Comparison of ENCODE assay signal across 8 cellular contexts in genomic region chr1:173430707-173431662, GRCh38. TPM values are rescaled to one million over a fixed set of nuclear protein-coding genes. Genes with fewer than 3 reads are reported as not detected.
DNase-seq lines count a peak whose midpoint lies in the region; ATAC-seq and TF ChIP-seq lines count a peak whose summit lies in the region.

No MANE protein-coding gene starts in this region.

- no peaks in the 10 kb centered on the region for H3K36me3 Mint-ChIP-seq in naive B cell

- DNase-seq in AG09319 (ENCODE audit: extremely low read depth, low read depth) (peak; percentile 75), OCI-M1 (lab: John Stamatoyannopoulos, UW) (peak; percentile 98), activated T-cell treated with anti-CD3 and anti-CD28 coated beads for 24 hours (ENCODE audit: low read depth) (peak; percentile 84), fibroblast of gingiva (ENCODE audit: low read depth) (peak; percentile 80), naive B cell (peak; percentile 70)
- DNase-seq in stimulated activated CD8-positive, alpha-beta memory T cell treated with anti-CD3 and anti-CD28 coated beads, Interleukin-7, amount 100 ng/mL, for 24 hours (ENCODE audit: low read depth) = peak; percentile 86

- TF ChIP-seq CTCF in AG09319 (IDR thresholded peaks at IDR 0.05; ENCODE audit: low read depth, low read length) (peak; percentile 94), KMS-11 (conservative IDR thresholded peaks at IDR 0.05; ENCODE audit: low read depth, low read length) (peak; percentile 99)

- H3K4me3 ChIP-seq in KMS-11 (IDR thresholded peaks at IDR 0.05; ENCODE audit: insufficient read depth, low read depth, low read length) = no peak overlapping the region

- ATAC-seq in GM19351 (IDR thresholded peaks at IDR 0.05; ENCODE audit: unreplicated experiment) (peak; percentile 61), naive B cell (ENCODE audit: low read depth in 2 of 2) (peak; percentile 72 to 77)

- H3K4me2 ChIP-seq in KMS-11 = peak overlapping the region; percentile 57; the same call in 1 of the 2 replicates

- peak overlapping the region; percentile 5; the same call in 1 of the 2 replicates for H2AFZ ChIP-seq in KMS-11 (ENCODE audit: low read depth)

- H3K27me3 Mint-ChIP-seq in naive B cell = no peaks in the 10 kb centered on the region

- H3K4me1 ChIP-seq in KMS-11 (ENCODE audit: low read depth, poor library complexity, severe bottlenecking) = peaks cover 27% of the 10 kb centered on the region

- H3K9ac ChIP-seq in KMS-11 = no peak overlapping the region

- peak overlapping the region in 2 of 8 donors; percentile 6 to 67 for H3K4me3 Mint-ChIP-seq in naive B cell

- no peak overlapping the region for H3K27ac Mint-ChIP-seq in naive B cell

- peaks cover 13 to 25% (median 20%) of the 10 kb centered on the region in 3 donors for H3K4me1 Mint-ChIP-seq in naive B cell

- H3K9me3 Mint-ChIP-seq in naive B cell = no peaks in the 10 kb centered on the region

- H3K36me3 ChIP-seq in KMS-11 (ENCODE audit: insufficient read depth) = no peaks in the 10 kb centered on the region

- no peaks in the 10 kb centered on the region for H4K20me1 ChIP-seq in KMS-11 (ENCODE audit: insufficient read depth)

- H3K79me2 ChIP-seq in KMS-11 (ENCODE audit: insufficient read depth, low read depth) = no peaks in the 10 kb centered on the region

- no peak overlapping the region for H3K27ac ChIP-seq in KMS-11

- H3K27me3 ChIP-seq in KMS-11 (ENCODE audit: insufficient read depth, low read depth) = no peaks in the 10 kb centered on the region

RNA-seq across cellular contexts. Expression of gene PRDX6, which starts 46.1 kb away (rescaled TPM):
- polyA plus RNA-seq in naive B cell (ENCODE audit: low read depth in 6 of 6) = 100 to 1,000 TPM in 5 of 6 donors, 10 to 100 TPM in 1; 93.7 to 143 (median 118) TPM
